8 cellular contexts compared by ENCODE assay signal in genomic region chr6:33197431-33198048, GRCh38. TPM values are rescaled to one million over a fixed set of nuclear protein-coding genes. Genes with fewer than 3 reads are reported as not detected.
DNase-seq lines count a peak whose midpoint lies in the region; ATAC-seq and TF ChIP-seq lines count a peak whose summit lies in the region.

No MANE protein-coding gene starts in this region.

- peak; percentile 67 for DNase-seq in CD1c-positive myeloid dendritic cell (ENCODE audit: extremely low spot score)
- peak; percentile 28 for DNase-seq in NCI-H446 treated with DMSO at 0.1 percent for 48 hours (lab: John Stamatoyannopoulos, UW)
- DNase-seq in activated naive CD4-positive, alpha-beta T cell treated with anti-CD3 and anti-CD28 coated beads, Interleukin-2, amount 10 ng/mL, durations not matched to agents 7 days and 5 days, result peak; percentile 49
- DNase-seq in Right ventricle myocardium superior, result no peak
- peak; percentile 51 for DNase-seq in retina
- no peak for DNase-seq in NK-92 (lab: John Stamatoyannopoulos, UW; ENCODE audit: unreplicated experiment)

- H3K4me3 ChIP-seq in GM12875 (ENCODE audit: low read depth, low read length), result no peak overlapping the region

- peaks cover 56% of the 10 kb centered on the region for H3K36me3 Mint-ChIP-seq in activated naive CD4-positive, alpha-beta T cell treated with anti-CD3 and anti-CD28 coated beads, Interleukin-2, amount 10 ng/mL, durations not matched to agents 7 days and 5 days

- peak overlapping the region; percentile 98 for H3K4me3 Mint-ChIP-seq in activated naive CD4-positive, alpha-beta T cell treated with anti-CD3 and anti-CD28 coated beads, Interleukin-2, amount 10 ng/mL, durations not matched to agents 7 days and 5 days

- H3K4me1 Mint-ChIP-seq in activated naive CD4-positive, alpha-beta T cell treated with anti-CD3 and anti-CD28 coated beads, Interleukin-2, amount 10 ng/mL, durations not matched to agents 7 days and 5 days, result peaks cover 54% of the 10 kb centered on the region

- peak; percentile 68 for TF ChIP-seq CTCF in GM12875 (IDR thresholded peaks at IDR 0.05; ENCODE audit: borderline replicate concordance, insufficient read depth, low read depth, low read length)

- CTCF ChIA-PET in activated naive CD4-positive, alpha-beta T cell treated with anti-CD3 and anti-CD28 coated beads, Interleukin-2, amount 10 ng/mL, durations not matched to agents 7 days and 5 days (lab: Charles Lee), result interaction anchor here (0.7 to 4.3 kb wide), 17 partner anchors 11 to 77 kb away, joined by 3 to 27 read pairs (median 6); partner anchors contain the start of gene RING1

- peak overlapping the region; percentile 56 for H3K27ac Mint-ChIP-seq in activated naive CD4-positive, alpha-beta T cell treated with anti-CD3 and anti-CD28 coated beads, Interleukin-2, amount 10 ng/mL, durations not matched to agents 7 days and 5 days

- ATAC-seq in Right ventricle myocardium superior (ENCODE audit: poor library complexity) (peak; percentile 23), HG02884 (IDR thresholded peaks at IDR 0.05; ENCODE audit: unreplicated experiment) (no peak)

- H3K9me3 Mint-ChIP-seq in activated naive CD4-positive, alpha-beta T cell treated with anti-CD3 and anti-CD28 coated beads, Interleukin-2, amount 10 ng/mL, durations not matched to agents 7 days and 5 days, result no peaks in the 10 kb centered on the region

- intact Hi-C loops in Right ventricle myocardium superior (cut with DNase I), result no loop called here

- peaks cover 13% of the 10 kb centered on the region for H3K27me3 Mint-ChIP-seq in activated naive CD4-positive, alpha-beta T cell treated with anti-CD3 and anti-CD28 coated beads, Interleukin-2, amount 10 ng/mL, durations not matched to agents 7 days and 5 days

RNA-seq across cellular contexts. Expression of gene RXRB, which starts 2.9 kb away (rescaled TPM):
- total RNA-seq in Right ventricle myocardium superior, result 37.9 TPM

RNA-seq across cellular contexts. Expression of gene SLC39A7, which starts 3.1 kb away (rescaled TPM):
- total RNA-seq in Right ventricle myocardium superior, result 46.0 TPM

RNA-seq across cellular contexts. Expression of gene COL11A2, which starts 5.3 kb away (rescaled TPM):
- 0.94 TPM for total RNA-seq in Right ventricle myocardium superior

RNA-seq across cellular contexts. Expression of gene HSD17B8, which starts 6.9 kb away (rescaled TPM):
- 25.1 TPM for total RNA-seq in Right ventricle myocardium superior

RNA-seq across cellular contexts. Expression of gene RING1, which starts 10.8 kb away (rescaled TPM):
- 26.4 TPM for total RNA-seq in Right ventricle myocardium superior

Comparison
In these comparisons a context has a peak if more than half of its experiments do, and no peak if none do; other contexts are left out.
1. DNase-seq: peak in CD1c-positive myeloid dendritic cell (single experiment), NCI-H446 treated with DMSO at 0.1 percent for 48 hours (single experiment), activated naive CD4-positive, alpha-beta T cell treated with anti-CD3 and anti-CD28 coated beads, Interleukin-2, amount 10 ng/mL, durations not matched to agents 7 days and 5 days (single experiment) and retina (single experiment); none in Right ventricle myocardium superior (single experiment) and NK-92 (single experiment).